Comparison of ENCODE assay signal across 13 cellular contexts in genomic region chr5:66477591-66477990, GRCh38.
DNase-seq lines count a peak whose midpoint lies in the region; ATAC-seq and TF ChIP-seq lines count a peak whose summit lies in the region.
"Had no signal": no experiment of that assay in that cellular context is flagged by ENCODE, and none has a peak within 500 bp of the region (broad histone marks: within the 10 kb centered on the region; RNA-seq: fewer than 3 reads in every experiment).

No MANE protein-coding gene starts in this region.

- H3K36me3 ChIP-seq in heart left ventricle (no peaks in the 10 kb centered on the region), gastrocnemius medialis (no peaks in the 10 kb centered on the region)
- H3K36me3 ChIP-seq: BE2C had no signal

- in situ Hi-C loops in gastrocnemius medialis (cut with MboI; ENCODE audit: low sequenced_read_pairs in 4 of 4): no loop called here

- POLR2A ChIA-PET in activated CD4-positive, alpha-beta memory T cell treated with anti-CD3 and anti-CD28 coated beads, Interleukin-2, amount 10 ng/mL, durations not matched to agents 7 days and 5 days (lab: Charles Lee): no interaction called here

- DNase-seq in Right ventricle myocardium superior (peak; percentile 50), cardiac septum (ENCODE audit: low spot score) (no peak), heart left ventricle (peak in 4 of 5 donors; percentile 6 to 54 (median 30)), right cardiac atrium (peak; percentile 37 to 72 (median 57)), gastrocnemius medialis (no peak), NOMO-1 treated with dmso at 0.1 percent for 144 hours (lab: John Stamatoyannopoulos, UW; ENCODE audit: unreplicated experiment) (no peak)
- DNase-seq in activated CD4-positive, alpha-beta memory T cell treated with anti-CD3 and anti-CD28 coated beads, Interleukin-2, amount 10 ng/mL, durations not matched to agents 7 days and 5 days: no peak
- DNase-seq: BE2C; CD4-positive, alpha-beta memory T cell; GF-D8; HCEC 1CT; HFFc6 had no signal

- H3K27me3 ChIP-seq in heart left ventricle: no peaks in the 10 kb centered on the region
- H3K27me3 ChIP-seq in right cardiac atrium (ENCODE audit: control insufficient read depth, insufficient read depth): no peaks in the 10 kb centered on the region
- no peaks in the 10 kb centered on the region for H3K27me3 ChIP-seq in gastrocnemius medialis
- H3K27me3 ChIP-seq: BE2C had no signal

- no peaks in the 10 kb centered on the region for H3K27me3 Mint-ChIP-seq in activated CD4-positive, alpha-beta memory T cell treated with anti-CD3 and anti-CD28 coated beads, Interleukin-2, amount 10 ng/mL, durations not matched to agents 7 days and 5 days

- no peak overlapping the region for H3K27ac ChIP-seq in heart left ventricle
- no peak overlapping the region for H3K27ac ChIP-seq in right cardiac atrium (ENCODE audit: low read length)
- H3K27ac ChIP-seq in gastrocnemius medialis: no peak overlapping the region
- H3K27ac ChIP-seq: C4-2B had no signal

- CTCF ChIA-PET in activated CD4-positive, alpha-beta memory T cell treated with anti-CD3 and anti-CD28 coated beads, Interleukin-2, amount 10 ng/mL, durations not matched to agents 7 days and 5 days (lab: Charles Lee): no interaction called here

- TF ChIP-seq POLR2A in heart left ventricle (IDR thresholded peaks at IDR 0.05) (no peak), gastrocnemius medialis (IDR thresholded peaks at IDR 0.05) (no peak)

- peaks cover 3% of the 10 kb centered on the region for H3K9me3 Mint-ChIP-seq in activated CD4-positive, alpha-beta memory T cell treated with anti-CD3 and anti-CD28 coated beads, Interleukin-2, amount 10 ng/mL, durations not matched to agents 7 days and 5 days

- ATAC-seq in Right ventricle myocardium superior (ENCODE audit: poor library complexity) (peak; percentile 94), heart left ventricle (peak in 3 of 4 donors; percentile 72 to 90 (median 77)), right cardiac atrium (peak; percentile 76 to 90), gastrocnemius medialis (no peak)

- H3K4me1 ChIP-seq in heart left ventricle: peaks cover 0 to 5% (median 0%) of the 10 kb centered on the region in 12 donors
- H3K4me1 ChIP-seq in right cardiac atrium (ENCODE audit: control insufficient read depth, insufficient read depth, low read length): peaks cover 1% of the 10 kb centered on the region
- H3K4me1 ChIP-seq in gastrocnemius medialis: no peaks in the 10 kb centered on the region
- H3K4me1 ChIP-seq: BE2C had no signal

- no peak overlapping the region for H3K27ac Mint-ChIP-seq in activated CD4-positive, alpha-beta memory T cell treated with anti-CD3 and anti-CD28 coated beads, Interleukin-2, amount 10 ng/mL, durations not matched to agents 7 days and 5 days
- H3K27ac Mint-ChIP-seq: CD4-positive, alpha-beta memory T cell; HFFc6 had no signal

- H3K4me1 Mint-ChIP-seq in activated CD4-positive, alpha-beta memory T cell treated with anti-CD3 and anti-CD28 coated beads, Interleukin-2, amount 10 ng/mL, durations not matched to agents 7 days and 5 days: no peaks in the 10 kb centered on the region
- H3K4me1 Mint-ChIP-seq: CD4-positive, alpha-beta memory T cell had no signal

- peaks cover 0 to 10% (median 0%) of the 10 kb centered on the region in 12 donors for H3K9me3 ChIP-seq in heart left ventricle
- no peaks in the 10 kb centered on the region for H3K9me3 ChIP-seq in right cardiac atrium (ENCODE audit: control insufficient read depth, low read length)
- H3K9me3 ChIP-seq in gastrocnemius medialis: no peaks in the 10 kb centered on the region
- H3K9me3 ChIP-seq: BE2C had no signal

- 56 to 68% (median 64%) methylated on average over 2 of the region's 2 CpGs for WGBS in heart left ventricle, 4 donors
- 52% methylated on average over 2 of the region's 2 CpGs for WGBS in right cardiac atrium

- H3K36me3 Mint-ChIP-seq in activated CD4-positive, alpha-beta memory T cell treated with anti-CD3 and anti-CD28 coated beads, Interleukin-2, amount 10 ng/mL, durations not matched to agents 7 days and 5 days (ENCODE audit: low read depth): no peaks in the 10 kb centered on the region
- H3K36me3 Mint-ChIP-seq: CD4-positive, alpha-beta memory T cell had no signal

- intact Hi-C loops in Right ventricle myocardium superior (cut with DNase I) (no loop called here), cardiac septum (cut with DNase I) (no loop called here), heart left ventricle (cut with DNase I) (no loop called here), right cardiac atrium (cut with DNase I) (no loop called here), gastrocnemius medialis (cut with DNase I; ENCODE audit: low total_unique reads) (no loop called here)

- H3K4me3 ChIP-seq in heart left ventricle (no peak overlapping the region), right cardiac atrium (ENCODE audit: low read length) (no peak overlapping the region), gastrocnemius medialis (no peak overlapping the region)

- no peak for TF ChIP-seq CTCF in heart left ventricle (IDR thresholded peaks at IDR 0.05)
- TF ChIP-seq CTCF in gastrocnemius medialis (IDR thresholded peaks at IDR 0.05 in 4 of 5, conservative IDR thresholded peaks at IDR 0.05 in 1 of 5): no peak

- H3K4me3 Mint-ChIP-seq in activated CD4-positive, alpha-beta memory T cell treated with anti-CD3 and anti-CD28 coated beads, Interleukin-2, amount 10 ng/mL, durations not matched to agents 7 days and 5 days: no peak overlapping the region
- H3K4me3 Mint-ChIP-seq: CD4-positive, alpha-beta memory T cell; HFFc6 had no signal

Comparison
In these comparisons a context has a peak if more than half of its experiments do, and no peak if none do; other contexts are left out.
1. DNase-seq: peak in Right ventricle myocardium superior (single experiment), heart left ventricle (4 of 5) and right cardiac atrium (3 of 3); none in cardiac septum (single experiment), gastrocnemius medialis (0 of 2), activated CD4-positive, alpha-beta memory T cell treated with anti-CD3 and anti-CD28 coated beads, Interleukin-2, amount 10 ng/mL, durations not matched to agents 7 days and 5 days (single experiment) and NOMO-1 treated with dmso at 0.1 percent for 144 hours (single experiment).
2. ATAC-seq: peak in Right ventricle myocardium superior (single experiment), heart left ventricle (3 of 4) and right cardiac atrium (2 of 2); none in gastrocnemius medialis (0 of 2).